ENCODE assay signal across 12 cellular contexts in the genomic region with DNA sequence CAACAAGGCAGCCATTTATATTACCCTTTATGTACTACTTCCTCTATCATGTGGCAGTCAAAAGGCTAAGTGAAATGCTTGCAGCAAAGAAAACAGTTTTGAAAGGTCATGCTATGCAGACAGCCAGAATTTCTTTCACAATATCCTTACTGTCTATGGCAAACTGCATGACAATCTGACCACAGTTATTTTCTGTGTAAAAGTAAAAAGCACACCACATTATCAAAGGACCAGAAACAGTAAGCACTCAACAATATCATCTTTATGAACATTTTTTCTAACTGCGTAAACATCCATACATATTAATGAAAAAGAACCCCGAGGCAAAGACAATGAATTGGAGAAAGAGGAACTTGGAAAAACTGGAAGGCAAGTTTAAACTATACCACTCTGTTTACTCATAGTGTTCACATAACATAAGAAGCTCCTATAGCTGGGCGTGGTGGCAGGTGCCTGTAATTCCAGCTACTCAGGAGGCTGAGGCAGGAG. TPM values are rescaled to one million over a fixed set of nuclear protein-coding genes. Genes with fewer than 3 reads are reported as not detected.
DNase-seq lines count a peak whose midpoint lies in the region; ATAC-seq, FAIRE-seq and TF ChIP-seq lines count a peak whose summit lies in the region.
"Had no signal": no experiment of that assay in that cellular context is flagged by ENCODE, and none has a peak within 500 bp of the region (broad histone marks: within the 10 kb centered on the region; RNA-seq: fewer than 3 reads in every experiment).

No MANE protein-coding gene starts in this region.

- no peaks in the 10 kb centered on the region for H3K79me2 ChIP-seq in keratinocyte (ENCODE audit: control insufficient read depth, insufficient read depth, low read length)

- no peaks in the 10 kb centered on the region for H4K20me1 ChIP-seq in keratinocyte (ENCODE audit: control insufficient read depth, extremely low read depth, insufficient read depth, low read length)

- peak overlapping the region; percentile 48 for H3K4me2 ChIP-seq in keratinocyte (ENCODE audit: control insufficient read depth, extremely low read depth, insufficient read depth, low read depth, low read length)

- H3K4me3 ChIP-seq in adipocyte (ENCODE audit: low read length) = peak overlapping the region; percentile 29
- no peak overlapping the region for H3K4me3 ChIP-seq in keratinocyte (ENCODE audit: control insufficient read depth in 2 of 3, extremely low read depth in 1 of 3, insufficient read depth in 2 of 3, low read depth in 1 of 3, low read length in 3 of 3)

- no peak for ATAC-seq in GM21723 (IDR thresholded peaks at IDR 0.05; ENCODE audit: unreplicated experiment)
- ATAC-seq in GM18861 (IDR thresholded peaks at IDR 0.05; ENCODE audit: unreplicated experiment) = no peak

- H3K27ac ChIP-seq in keratinocyte (ENCODE audit: control insufficient read depth, insufficient read depth, low read length) = peak overlapping the region; percentile 13

- H3K4me1 ChIP-seq in adipocyte (ENCODE audit: control insufficient read depth, insufficient read depth, low read length) (peaks cover 20% of the 10 kb centered on the region), keratinocyte (ENCODE audit: control insufficient read depth, extremely low read depth, insufficient read depth, low read length) (peaks cover 13% of the 10 kb centered on the region)

- H3K9me1 ChIP-seq in keratinocyte (ENCODE audit: control insufficient read depth, extremely low read depth, insufficient read depth, low read length) = no peaks in the 10 kb centered on the region

- dilution Hi-C loops in keratinocyte (cut with MboI; ENCODE audit: extremely low pct_ligation_motif_present, low sequenced_read_pairs) = no loop called here

- no peak for FAIRE-seq in keratinocyte (lab: Jason Lieb, UNC)

- H3K36me3 ChIP-seq in adipocyte (ENCODE audit: control insufficient read depth, insufficient read depth, low read length, severe bottlenecking) = no peaks in the 10 kb centered on the region
- H3K36me3 ChIP-seq in keratinocyte (ENCODE audit: control insufficient read depth in 2 of 2, extremely low read depth in 1 of 2, insufficient read depth in 2 of 2, low read length in 2 of 2) = peaks cover 0 to 2% of the 10 kb centered on the region in 2 experiments

- H3K27me3 ChIP-seq in adipocyte (replicated peaks; ENCODE audit: control insufficient read depth, insufficient read depth, low read length) (no peaks in the 10 kb centered on the region), keratinocyte (ENCODE audit: control insufficient read depth, extremely low read depth, insufficient read depth, low read length) (no peaks in the 10 kb centered on the region)

- H3K9me3 ChIP-seq in adipocyte (ENCODE audit: control insufficient read depth, low read length) = no peaks in the 10 kb centered on the region
- H3K9me3 ChIP-seq in keratinocyte (ENCODE audit: control insufficient read depth, low read depth, low read length) = no peaks in the 10 kb centered on the region

- H2AFZ ChIP-seq in keratinocyte (ENCODE audit: control insufficient read depth, low read length) = no peak overlapping the region

- DNase-seq in AG08396 (ENCODE audit: low spot score) (peak; percentile 69), HT1080 (ENCODE audit: low read depth) (peak; percentile 25), adipocyte (ENCODE audit: low read depth) (peak; percentile 84), keratinocyte (ENCODE audit: low read depth, low spot score) (peak; percentile 36), amygdala (lab: John Stamatoyannopoulos, UW) (no peak), anterior cingulate cortex (lab: John Stamatoyannopoulos, UW) (no peak)
- DNase-seq: activated CD4-positive, alpha-beta T cell treated with anti-CD3 and anti-CD28 coated beads for 1 hour; DMS 273 treated with DMSO at 0.1 percent for 48 hours; NCI-H1417; stimulated activated naive CD4-positive, alpha-beta T cell treated with Interleukin-2 at 50 U/mL for 16 hours had no signal

- no peak for TF ChIP-seq CTCF in keratinocyte (optimal IDR thresholded peaks at IDR 0.05 in 1 of 3, IDR thresholded peaks at IDR 0.05 in 1 of 3, conservative IDR thresholded peaks at IDR 0.05 in 1 of 3; ENCODE audit: extremely low read depth in 1 of 3, insufficient read depth in 2 of 3, low read length in 3 of 3)

- peak overlapping the region; percentile 34 for H3K9ac ChIP-seq in adipocyte (ENCODE audit: low read length)
- H3K9ac ChIP-seq in keratinocyte (ENCODE audit: control insufficient read depth, extremely low read depth, insufficient read depth, low read length) = no peak overlapping the region

RNA-seq across cellular contexts. Expression of gene PIK3CB, which starts 47.9 kb away (rescaled TPM):
- 12.1 and 18.7 TPM in 2 replicates for total RNA-seq in HT1080 (2014; rRNA removed; shearing (Covaris generic))
- 38.0 and 48.2 TPM in 2 replicates for polyA plus RNA-seq in HT1080 (2015; cell fraction: cytosol; rRNA removed)
- polyA plus RNA-seq in HT1080 (2015; cell fraction: nucleus; rRNA removed) = 26.3 and 29.2 TPM in 2 replicates
- 11.5 to 19.9 TPM (median 18.5 TPM) in 3 replicates for polyA plus RNA-seq in keratinocyte
- polyA plus RNA-seq in keratinocyte (2011; ENCODE audit: low read depth) = 9.1 TPM
- polyA plus RNA-seq in keratinocyte (2011; cell fraction: cytosol; rRNA removed) = 13.3 and 24.1 TPM in 2 replicates
- 12.7 and 16.6 TPM in 2 replicates for polyA plus RNA-seq in keratinocyte (2011; cell fraction: nucleus; rRNA removed)
- 14.8 and 20.8 TPM in 2 replicates for polyA plus RNA-seq in keratinocyte (2012; ENCODE audit: low replicate concordance)
- polyA minus RNA-seq in keratinocyte = 10.6 to 23.8 TPM (median 11.9 TPM) in 3 replicates
- polyA minus RNA-seq in keratinocyte (2011; cell fraction: cytosol; rRNA and poly(A)+ RNA removed) = 17.6 TPM
- polyA minus RNA-seq in keratinocyte (2011; cell fraction: nucleus; rRNA and poly(A)+ RNA removed) = 14.2 and 37.8 TPM in 2 replicates

Comparison
In these comparisons a context has a peak if more than half of its experiments do, and no peak if none do; other contexts are left out.
1. DNase-seq: peak in AG08396 (single experiment), HT1080 (single experiment), adipocyte (single experiment) and keratinocyte (single experiment); none in amygdala (0 of 56) and anterior cingulate cortex (0 of 58).